ENCODE assay signal across 1 cellular context in the genomic region with DNA sequence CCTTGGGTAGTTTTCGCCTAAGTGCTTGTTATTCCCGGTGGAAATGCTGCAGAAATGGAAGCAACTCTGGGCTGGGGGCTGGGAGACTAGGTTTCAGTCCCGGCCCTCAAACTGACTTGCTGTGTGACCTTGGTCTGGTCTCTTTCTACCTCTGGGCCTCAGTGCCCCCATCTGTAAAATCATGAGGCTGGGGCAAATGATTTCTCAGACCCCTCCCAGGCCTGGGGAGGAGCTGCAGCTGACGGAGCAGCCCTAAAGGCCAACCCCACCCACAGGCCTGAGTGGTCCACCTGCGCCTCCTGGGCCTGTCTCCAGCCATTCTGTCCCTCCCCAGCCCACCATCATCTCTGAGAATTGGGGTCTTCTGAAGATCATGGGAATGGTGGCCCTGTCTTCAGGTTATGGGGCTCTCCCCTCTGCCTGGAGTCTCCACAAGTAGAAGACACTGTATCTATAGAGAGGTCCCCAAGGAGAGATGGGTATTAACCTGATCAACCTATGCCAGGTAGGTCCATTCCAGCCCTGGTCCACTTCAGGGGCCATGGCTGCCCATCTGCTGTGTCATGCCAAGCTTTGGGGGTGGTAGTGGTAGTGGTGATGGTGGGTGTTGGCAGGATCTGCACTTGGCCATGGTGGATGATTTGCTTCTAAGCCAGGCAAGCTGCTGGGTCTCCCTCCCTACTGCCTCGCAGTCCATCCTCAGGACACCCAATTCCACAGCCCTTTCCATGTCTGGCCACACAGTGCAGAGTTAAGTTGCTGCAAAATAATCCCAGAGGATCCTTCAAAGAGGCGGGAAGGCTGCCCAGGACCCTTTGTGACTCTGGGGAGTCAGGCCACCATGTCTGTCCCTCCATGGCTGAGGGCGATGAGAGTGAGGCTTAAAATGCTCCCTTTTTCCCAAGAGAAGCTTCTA.
TF ChIP-seq lines count a peak whose summit lies in the region.

No MANE protein-coding gene starts in this region.

TF ChIP-seq in IMR-90, 13 proteins besides CTCF, POLR2A, EP300 and RAD21:
- TF ChIP-seq CEBPB (IDR thresholded peaks at IDR 0.05; ENCODE audit: low read depth, low read length) = no peak
- no peak for TF ChIP-seq SMC3 (IDR thresholded peaks at IDR 0.05; ENCODE audit: low read depth, low read length)
- TF ChIP-seq RCOR1 (IDR thresholded peaks at IDR 0.05; ENCODE audit: insufficient replicate concordance, low read length) = no peak
- TF ChIP-seq MXI1 (IDR thresholded peaks at IDR 0.05; ENCODE audit: borderline replicate concordance, low read depth, low read length) = no peak
- TF ChIP-seq MAFK (IDR thresholded peaks at IDR 0.05; ENCODE audit: low read depth, low read length) = no peak
- no peak for TF ChIP-seq ELK1 (IDR thresholded peaks at IDR 0.05; ENCODE audit: borderline replicate concordance, low read depth, low read length)
- TF ChIP-seq NFE2L2 (IDR thresholded peaks at IDR 0.05; ENCODE audit: low read depth, low read length) = no peak
- TF ChIP-seq CHD1 (IDR thresholded peaks at IDR 0.05; ENCODE audit: low read depth, low read length) = no peak
- no peak for TF ChIP-seq BHLHE40 (IDR thresholded peaks at IDR 0.05; ENCODE audit: low read depth, low read length)
- TF ChIP-seq FOS (IDR thresholded peaks at IDR 0.05; ENCODE audit: low read depth, low read length) = no peak
- TF ChIP-seq MAZ (IDR thresholded peaks at IDR 0.05; ENCODE audit: borderline replicate concordance, low read depth, low read length) = no peak
- TF ChIP-seq, protein P1, sequence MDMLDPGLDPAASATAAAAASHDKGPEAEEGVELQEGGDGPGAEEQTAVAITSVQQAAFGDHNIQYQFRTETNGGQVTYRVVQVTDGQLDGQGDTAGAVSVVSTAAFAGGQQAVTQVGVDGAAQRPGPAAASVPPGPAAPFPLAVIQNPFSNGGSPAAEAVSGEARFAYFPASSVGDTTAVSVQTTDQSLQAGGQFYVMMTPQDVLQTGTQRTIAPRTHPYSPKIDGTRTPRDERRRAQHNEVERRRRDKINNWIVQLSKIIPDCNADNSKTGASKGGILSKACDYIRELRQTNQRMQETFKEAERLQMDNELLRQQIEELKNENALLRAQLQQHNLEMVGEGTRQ (IDR thresholded peaks at IDR 0.05; ENCODE audit: low read depth, low read length) = no peak
- TF ChIP-seq RFX5 (IDR thresholded peaks at IDR 0.05; ENCODE audit: low read depth, low read length) = no peak
